Comparison of ENCODE assay signal across 10 cellular contexts in the genomic region with DNA sequence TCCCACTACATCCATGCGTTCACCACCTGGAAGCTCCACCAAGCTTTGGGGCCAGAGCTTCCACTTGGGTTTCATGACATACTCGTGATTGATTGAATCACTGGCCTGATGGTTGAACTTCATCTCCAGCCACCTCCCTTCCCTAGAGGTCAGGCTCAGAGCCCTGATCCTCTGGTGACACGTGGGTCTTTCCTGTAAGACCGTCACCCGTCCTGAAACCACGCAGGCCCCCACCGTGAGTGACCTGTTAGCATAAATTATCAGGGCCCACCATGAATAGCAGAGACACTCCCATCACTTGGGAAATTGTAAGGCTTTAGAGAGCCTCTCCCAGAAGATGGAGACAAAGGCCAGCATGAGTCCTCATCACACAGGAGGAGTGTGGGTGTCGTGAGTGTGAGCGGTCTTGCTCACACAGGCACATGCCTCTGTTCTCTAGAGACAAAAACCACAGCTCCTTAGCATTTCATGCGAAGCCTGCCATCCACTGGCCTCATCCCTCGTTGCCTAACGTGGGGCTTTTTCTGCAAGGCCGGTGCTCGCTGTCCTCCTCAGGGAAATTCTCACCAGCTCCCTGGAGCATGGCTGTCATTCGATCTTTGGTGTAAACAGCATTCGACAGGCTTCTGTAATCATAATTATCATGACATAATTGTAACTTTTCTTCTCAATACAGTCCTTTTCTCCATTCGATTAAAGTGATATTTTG.
A peak's percentile ranks its signal among the peaks of the same experiment; 100 is the strongest.
DNase-seq lines count a peak whose midpoint lies in the region; ATAC-seq and TF ChIP-seq lines count a peak whose summit lies in the region.
"Had no signal": no experiment of that assay in that cellular context is flagged by ENCODE, and none has a peak within 500 bp of the region (broad histone marks: within the 10 kb centered on the region; RNA-seq: fewer than 3 reads in every experiment).

No MANE protein-coding gene starts in this region.

- no peak overlapping the region for H3K4me2 ChIP-seq in smooth muscle cell
- H3K4me2 ChIP-seq: KMS-11 had no signal

- in situ Hi-C loops in brain microvascular endothelial cell (cut with HindIII; ENCODE audit: low pct_ligation_motif_present, low sequenced_read_pairs), result no loop called here

- DNase-seq in AG09319 (ENCODE audit: extremely low read depth, low read depth) (no peak), brain microvascular endothelial cell (peak; percentile 8), MG63 (no peak), smooth muscle cell (lab: John Stamatoyannopoulos, UW; ENCODE audit: unreplicated experiment) (no peak)
- DNase-seq in stimulated activated CD4-positive, alpha-beta T cell treated with anti-CD3 and anti-CD28 coated beads, Interleukin-2, amount 100 ng/mL, for 48 hours, result no peak
- DNase-seq in CD4-positive, alpha-beta memory T cell, result no peak

- peaks cover 14 to 44% (median 32%) of the 10 kb centered on the region in 4 donors for H3K4me1 Mint-ChIP-seq in CD4-positive, alpha-beta memory T cell

- H3K4me1 ChIP-seq in smooth muscle cell (ENCODE audit: low read depth), result no peaks in the 10 kb centered on the region
- H3K4me1 ChIP-seq in CD4-positive, alpha-beta memory T cell (ENCODE audit: insufficient read depth, low read length), result peaks cover 24% of the 10 kb centered on the region

- no peaks in the 10 kb centered on the region for H3K36me3 Mint-ChIP-seq in CD4-positive, alpha-beta memory T cell

- H3K9me3 Mint-ChIP-seq in CD4-positive, alpha-beta memory T cell, result no peaks in the 10 kb centered on the region
- H3K9me3 Mint-ChIP-seq: dendritic cell treated with granulocyte-macrophage colony-stimulating factor and Interleukin-4, amounts not matched to agents 40 ng/mL and 50 ng/mL, for 4 days had no signal

- no peaks in the 10 kb centered on the region for H3F3A ChIP-seq in smooth muscle cell (ENCODE audit: low read depth)

- CTCF ChIA-PET in CD4-positive, alpha-beta memory T cell (lab: Charles Lee; ENCODE audit: partially characterized antibody), result interaction anchor here (0.8 to 1.4 kb wide), 3 partner anchors 9 to 59 kb away, joined by 3 read pairs; no protein-coding TSS in a partner anchor

- peaks cover 0 to 1% of the 10 kb centered on the region in 2 donors for H3K27me3 Mint-ChIP-seq in CD4-positive, alpha-beta memory T cell
- H3K27me3 Mint-ChIP-seq: dendritic cell treated with granulocyte-macrophage colony-stimulating factor and Interleukin-4, amounts not matched to agents 40 ng/mL and 50 ng/mL, for 4 days had no signal

- peak; percentile 30 for ATAC-seq in GM18867 (IDR thresholded peaks at IDR 0.05; ENCODE audit: unreplicated experiment)
- peak; percentile 27 for ATAC-seq in HG02981 (IDR thresholded peaks at IDR 0.05; ENCODE audit: unreplicated experiment)

- H3K9me3 ChIP-seq in MG63 (no peaks in the 10 kb centered on the region), smooth muscle cell (replicated peaks; ENCODE audit: low read depth) (no peaks in the 10 kb centered on the region)
- no peaks in the 10 kb centered on the region for H3K9me3 ChIP-seq in CD4-positive, alpha-beta memory T cell (ENCODE audit: control insufficient read depth in 1 of 2, low read length in 2 of 2)

- H3K36me3 ChIP-seq in brain microvascular endothelial cell (replicated peaks) (no peaks in the 10 kb centered on the region), MG63 (no peaks in the 10 kb centered on the region), smooth muscle cell (ENCODE audit: low read depth) (no peaks in the 10 kb centered on the region)
- no peaks in the 10 kb centered on the region for H3K36me3 ChIP-seq in CD4-positive, alpha-beta memory T cell (ENCODE audit: insufficient read depth, low read length)

- POLR2A ChIA-PET in CD4-positive, alpha-beta memory T cell (lab: Charles Lee; ENCODE audit: partially characterized antibody), result interaction anchor here (0.5 to 3.2 kb wide), 4 partner anchors 7 to 34 kb away, joined by 3 to 10 read pairs (median 4); no protein-coding TSS in a partner anchor

- H3K79me2 ChIP-seq in smooth muscle cell (ENCODE audit: low read depth), result no peaks in the 10 kb centered on the region

- H3K4me3 ChIP-seq in brain microvascular endothelial cell (ENCODE audit: low read depth, low read length) (no peak overlapping the region), MG63 (no peak overlapping the region), smooth muscle cell (no peak overlapping the region)
- H3K4me3 ChIP-seq in CD4-positive, alpha-beta memory T cell (ENCODE audit: low read length in 2 of 2), result no peak overlapping the region

- no peak overlapping the region for H2AFZ ChIP-seq in smooth muscle cell (ENCODE audit: low read depth)

- peak; percentile 3 for TF ChIP-seq CTCF in AG09319 (IDR thresholded peaks at IDR 0.05; ENCODE audit: low read depth, low read length)
- no peak for TF ChIP-seq CTCF in brain microvascular endothelial cell (IDR thresholded peaks at IDR 0.05; ENCODE audit: low read depth, low read length, missing control alignments)
- no peak for TF ChIP-seq CTCF in smooth muscle cell (IDR thresholded peaks at IDR 0.05; ENCODE audit: borderline replicate concordance, insufficient read depth, poor library complexity, severe bottlenecking)

- intact Hi-C loops in CD4-positive, alpha-beta memory T cell (cut with micrococcal nuclease), result no loop called here

- peaks cover 3% of the 10 kb centered on the region for H3K27me3 ChIP-seq in brain microvascular endothelial cell (replicated peaks)
- H3K27me3 ChIP-seq in MG63, result no peaks in the 10 kb centered on the region
- H3K27me3 ChIP-seq in smooth muscle cell (ENCODE audit: low read depth), result no peaks in the 10 kb centered on the region
- no peaks in the 10 kb centered on the region for H3K27me3 ChIP-seq in CD4-positive, alpha-beta memory T cell (ENCODE audit: insufficient read depth, low read length)

- H3K27ac ChIP-seq in brain microvascular endothelial cell (no peak overlapping the region), smooth muscle cell (ENCODE audit: low read depth) (no peak overlapping the region)
- H3K27ac ChIP-seq in CD4-positive, alpha-beta memory T cell (ENCODE audit: low read depth, low read length), result no peak overlapping the region
- H3K27ac ChIP-seq: KMS-11 had no signal

- H3K27ac Mint-ChIP-seq in CD4-positive, alpha-beta memory T cell, result no peak overlapping the region
- H3K27ac Mint-ChIP-seq: dendritic cell treated with granulocyte-macrophage colony-stimulating factor and Interleukin-4, amounts not matched to agents 40 ng/mL and 50 ng/mL, for 4 days had no signal

- H3K4me3 Mint-ChIP-seq in CD4-positive, alpha-beta memory T cell, result no peak overlapping the region
- H3K4me3 Mint-ChIP-seq: dendritic cell treated with granulocyte-macrophage colony-stimulating factor and Interleukin-4, amounts not matched to agents 40 ng/mL and 50 ng/mL, for 4 days had no signal

- no peaks in the 10 kb centered on the region for H4K20me1 ChIP-seq in smooth muscle cell (ENCODE audit: low read depth)

- no peak overlapping the region for H3K9ac ChIP-seq in smooth muscle cell (ENCODE audit: low read depth)
- H3K9ac ChIP-seq: KMS-11 had no signal

- 80% methylated on average over 17 of the region's 17 CpGs for WGBS in smooth muscle cell (ENCODE audit: low lambda C conversion rate)
